ENCODE assay signal across 1 cellular context in genomic region chr5:133925269-133925668, GRCh38.
TF ChIP-seq lines count a peak whose summit lies in the region.

No MANE protein-coding gene starts in this region.

TF ChIP-seq in K562, 482 proteins besides CTCF, POLR2A, EP300 and RAD21:
- TF ChIP-seq ZNF347 (CRISPR knock-in tag; IDR thresholded peaks at IDR 0.05; ENCODE audit: low read depth), result no peak
